In genomic region chr14:94514351-94514750, GRCh38 we compare ENCODE assay signal across 9 cellular contexts. TPM values are rescaled to one million over a fixed set of nuclear protein-coding genes. Genes with fewer than 3 reads are reported as not detected.
"Had no signal": no experiment of that assay in that cellular context is flagged by ENCODE, and none has a peak within 500 bp of the region (broad histone marks: within the 10 kb centered on the region; RNA-seq: fewer than 3 reads in every experiment).

No MANE protein-coding gene starts in this region.

- H3K27ac ChIP-seq: HL-60 had no signal

- DNase-seq: H9, HCEC 1CT, KBM-7 had no signal

- H3K4me3 Mint-ChIP-seq: GM23338, H9, IgD-negative memory B cell had no signal

- H3K36me3 Mint-ChIP-seq: IgD-negative memory B cell had no signal

- H3K4me1 Mint-ChIP-seq: IgD-negative memory B cell had no signal

- H3K27ac Mint-ChIP-seq: GM23338, IgD-negative memory B cell had no signal

- H3K4me3 ChIP-seq: GM23338 had no signal

- ATAC-seq: GM23338, HepG2 had no signal

RNA-seq across cellular contexts. Expression of gene SERPINA12, which starts 5.1 kb away (rescaled TPM):
- total RNA-seq: GM23338, H1, H9, HepG2, HT1080 had no signal

RNA-seq across cellular contexts. Expression of gene SERPINA9, which starts 38.4 kb away (rescaled TPM):
- total RNA-seq: GM23338, H1, H9, HepG2, HT1080 had no signal

RNA-seq across cellular contexts. Expression of gene SERPINA4, which starts 46.9 kb away (rescaled TPM):
- total RNA-seq: GM23338, H1, H9, HT1080 had no signal
